ENCODE assay signal across 1 cellular context in the genomic region with DNA sequence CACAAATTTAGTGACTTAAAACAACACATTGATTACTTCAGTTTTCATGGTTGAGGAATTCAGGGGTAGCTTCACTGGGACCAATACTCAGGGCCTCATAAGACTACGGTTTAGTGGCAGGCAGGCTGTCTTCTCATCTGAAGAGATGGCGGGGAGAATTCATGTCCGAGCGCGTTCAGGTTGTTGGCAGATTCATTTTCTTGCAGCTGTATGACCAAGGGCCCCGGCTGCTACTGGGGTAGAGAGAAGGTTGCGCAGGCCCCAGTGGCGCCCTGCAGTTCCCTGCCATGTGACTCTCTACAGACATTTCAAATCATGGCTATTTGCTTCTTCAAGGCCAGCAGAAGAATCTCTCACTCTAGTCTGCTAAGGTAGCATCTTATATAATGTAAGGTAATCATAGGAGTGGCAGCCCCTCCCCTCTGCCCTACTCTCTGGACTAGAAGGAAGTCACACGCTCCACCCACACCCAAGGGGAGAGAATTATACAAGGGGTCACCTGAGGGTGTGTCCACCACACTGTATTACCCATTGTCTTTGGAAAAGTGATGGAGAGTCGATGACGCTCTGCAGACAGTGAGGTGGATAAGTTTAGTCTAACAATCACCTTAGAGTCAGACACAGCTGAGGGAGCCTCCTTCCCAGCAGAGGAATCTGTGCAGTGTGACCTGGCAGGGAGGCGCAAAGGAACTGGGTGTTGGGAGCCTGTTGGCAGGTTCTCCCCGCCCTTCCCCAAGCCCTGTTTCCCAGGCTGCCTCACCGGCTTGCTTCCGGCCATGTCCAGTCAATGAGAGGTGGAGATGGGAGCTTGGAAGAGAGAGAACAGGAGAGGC.
TF ChIP-seq lines count a peak whose summit lies in the region.

No MANE protein-coding gene starts in this region.

TF ChIP-seq in H1, 55 proteins besides CTCF, POLR2A, EP300 and RAD21:
- TF ChIP-seq SAP30 (IDR thresholded peaks at IDR 0.05; ENCODE audit: insufficient read depth, insufficient replicate concordance, low read length), result no peak
- TF ChIP-seq SIX5 (IDR thresholded peaks at IDR 0.05; ENCODE audit: low read depth, low read length), result no peak
- TF ChIP-seq HDAC2 (IDR thresholded peaks at IDR 0.05; ENCODE audit: borderline replicate concordance in 1 of 2, low read depth in 2 of 2, low read length in 2 of 2), result no peak
- no peak for TF ChIP-seq SUZ12 (IDR thresholded peaks at IDR 0.05; ENCODE audit: low read length)
